1 cellular context compared by ENCODE assay signal in the genomic region with DNA sequence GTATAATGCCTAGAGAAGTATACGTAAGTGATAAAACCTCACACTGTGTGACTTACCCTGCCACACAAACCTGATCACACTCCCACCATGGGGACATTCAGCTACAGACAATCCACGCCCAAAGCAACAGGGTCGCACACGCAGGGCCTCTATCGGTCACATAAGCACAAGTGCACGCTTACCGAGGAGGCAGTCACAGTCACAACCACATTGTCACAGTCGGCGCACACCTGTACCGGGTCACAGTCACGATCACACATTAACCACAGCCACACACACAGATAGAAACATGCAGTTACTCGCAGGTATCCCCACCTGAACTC.
A peak's percentile ranks its signal among the peaks of the same experiment; 100 is the strongest.
TF ChIP-seq lines count a peak whose summit lies in the region.

No MANE protein-coding gene starts in this region.

TF ChIP-seq in HepG2, 621 proteins besides CTCF, POLR2A, EP300 and RAD21:
- TF ChIP-seq NFYC (CRISPR knock-in tag; IDR thresholded peaks at IDR 0.05), result no peak
- no peak for TF ChIP-seq ZNF143 (CRISPR knock-in tag; IDR thresholded peaks at IDR 0.05)
- no peak for TF ChIP-seq CREM (IDR thresholded peaks at IDR 0.05)
- no peak for TF ChIP-seq CREM (CRISPR knock-in tag; IDR thresholded peaks at IDR 0.05)
- TF ChIP-seq, protein P1, sequence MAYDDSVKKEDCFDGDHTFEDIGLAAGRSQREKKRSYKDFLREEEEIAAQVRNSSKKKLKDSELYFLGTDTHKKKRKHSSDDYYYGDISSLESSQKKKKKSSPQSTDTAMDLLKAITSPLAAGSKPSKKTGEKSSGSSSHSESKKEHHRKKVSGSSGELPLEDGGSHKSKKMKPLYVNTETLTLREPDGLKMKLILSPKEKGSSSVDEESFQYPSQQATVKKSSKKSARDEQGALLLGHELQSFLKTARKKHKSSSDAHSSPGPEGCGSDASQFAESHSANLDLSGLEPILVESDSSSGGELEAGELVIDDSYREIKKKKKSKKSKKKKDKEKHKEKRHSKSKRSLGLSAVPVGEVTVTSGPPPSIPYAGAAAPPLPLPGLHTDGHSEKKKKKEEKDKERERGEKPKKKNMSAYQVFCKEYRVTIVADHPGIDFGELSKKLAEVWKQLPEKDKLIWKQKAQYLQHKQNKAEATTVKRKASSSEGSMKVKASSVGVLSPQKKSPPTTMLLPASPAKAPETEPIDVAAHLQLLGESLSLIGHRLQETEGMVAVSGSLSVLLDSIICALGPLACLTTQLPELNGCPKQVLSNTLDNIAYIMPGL (CRISPR knock-in tag; IDR thresholded peaks at IDR 0.05; ENCODE audit: borderline replicate concordance in 1 of 2, low read depth in 1 of 2), result peak in 1 of 2 experiments; percentile 6; a peak in 2 of 4 replicates
- no peak for TF ChIP-seq ZBTB34 (CRISPR knock-in tag; IDR thresholded peaks at IDR 0.05)
- TF ChIP-seq CSRNP2 (CRISPR knock-in tag; conservative IDR thresholded peaks at IDR 0.05; ENCODE audit: low read depth), result peak; percentile 83; the same call in 1 of the 2 replicates
- TF ChIP-seq ZNF563 (CRISPR knock-in tag; IDR thresholded peaks at IDR 0.05), result no peak
- no peak for TF ChIP-seq HNF4A (CRISPR knock-in tag; IDR thresholded peaks at IDR 0.05)
- TF ChIP-seq IRF1 (CRISPR knock-in tag; IDR thresholded peaks at IDR 0.05; ENCODE audit: low read depth), result no peak
- TF ChIP-seq ZSCAN31 (CRISPR knock-in tag; IDR thresholded peaks at IDR 0.05; ENCODE audit: low read depth), result no peak
- TF ChIP-seq ZNF234 (CRISPR knock-in tag; conservative IDR thresholded peaks at IDR 0.05), result no peak
- TF ChIP-seq MEIS2 (CRISPR knock-in tag; IDR thresholded peaks at IDR 0.05), result no peak
- TF ChIP-seq TAF1 (CRISPR knock-in tag; IDR thresholded peaks at IDR 0.05), result no peak
- no peak for TF ChIP-seq ZNF160 (CRISPR knock-in tag; IDR thresholded peaks at IDR 0.05)
- TF ChIP-seq, protein P2, sequence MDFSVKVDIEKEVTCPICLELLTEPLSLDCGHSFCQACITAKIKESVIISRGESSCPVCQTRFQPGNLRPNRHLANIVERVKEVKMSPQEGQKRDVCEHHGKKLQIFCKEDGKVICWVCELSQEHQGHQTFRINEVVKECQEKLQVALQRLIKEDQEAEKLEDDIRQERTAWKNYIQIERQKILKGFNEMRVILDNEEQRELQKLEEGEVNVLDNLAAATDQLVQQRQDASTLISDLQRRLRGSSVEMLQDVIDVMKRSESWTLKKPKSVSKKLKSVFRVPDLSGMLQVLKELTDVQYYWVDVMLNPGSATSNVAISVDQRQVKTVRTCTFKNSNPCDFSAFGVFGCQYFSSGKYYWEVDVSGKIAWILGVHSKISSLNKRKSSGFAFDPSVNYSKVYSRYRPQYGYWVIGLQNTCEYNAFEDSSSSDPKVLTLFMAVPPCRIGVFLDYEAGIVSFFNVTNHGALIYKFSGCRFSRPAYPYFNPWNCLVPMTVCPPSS (IDR thresholded peaks at IDR 0.05), result no peak
- TF ChIP-seq ZNF589 (CRISPR knock-in tag; conservative IDR thresholded peaks at IDR 0.05), result 0 out of 2 replicates have a peak, but pooled peaks have one; percentile 69
- no peak for TF ChIP-seq ZNF562 (CRISPR knock-in tag; IDR thresholded peaks at IDR 0.05; ENCODE audit: borderline replicate concordance)
- TF ChIP-seq, protein P3, sequence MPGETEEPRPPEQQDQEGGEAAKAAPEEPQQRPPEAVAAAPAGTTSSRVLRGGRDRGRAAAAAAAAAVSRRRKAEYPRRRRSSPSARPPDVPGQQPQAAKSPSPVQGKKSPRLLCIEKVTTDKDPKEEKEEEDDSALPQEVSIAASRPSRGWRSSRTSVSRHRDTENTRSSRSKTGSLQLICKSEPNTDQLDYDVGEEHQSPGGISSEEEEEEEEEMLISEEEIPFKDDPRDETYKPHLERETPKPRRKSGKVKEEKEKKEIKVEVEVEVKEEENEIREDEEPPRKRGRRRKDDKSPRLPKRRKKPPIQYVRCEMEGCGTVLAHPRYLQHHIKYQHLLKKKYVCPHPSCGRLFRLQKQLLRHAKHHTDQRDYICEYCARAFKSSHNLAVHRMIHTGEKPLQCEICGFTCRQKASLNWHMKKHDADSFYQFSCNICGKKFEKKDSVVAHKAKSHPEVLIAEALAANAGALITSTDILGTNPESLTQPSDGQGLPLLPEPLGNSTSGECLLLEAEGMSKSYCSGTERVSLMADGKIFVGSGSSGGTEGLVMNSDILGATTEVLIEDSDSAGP (CRISPR knock-in tag; IDR thresholded peaks at IDR 0.05; ENCODE audit: borderline replicate concordance), result no peak
- TF ChIP-seq ZSCAN20 (CRISPR knock-in tag; IDR thresholded peaks at IDR 0.05; ENCODE audit: borderline replicate concordance), result no peak
- TF ChIP-seq REL (CRISPR knock-in tag; conservative IDR thresholded peaks at IDR 0.05), result no peak
- TF ChIP-seq DNMT3B (CRISPR knock-in tag; conservative IDR thresholded peaks at IDR 0.05), result no peak
- TF ChIP-seq IRX3 (CRISPR knock-in tag; IDR thresholded peaks at IDR 0.05; ENCODE audit: borderline replicate concordance, low read depth), result no peak
- TF ChIP-seq ZFP90 (CRISPR knock-in tag; IDR thresholded peaks at IDR 0.05; ENCODE audit: borderline replicate concordance), result 0 out of 2 replicates have a peak, but pooled peaks have one; percentile 14
- TF ChIP-seq HOXA3 (CRISPR knock-in tag; IDR thresholded peaks at IDR 0.05), result peak; percentile 4; the same call in 1 of the 2 replicates
- no peak for TF ChIP-seq DMAP1 (CRISPR knock-in tag; IDR thresholded peaks at IDR 0.05)
- no peak for TF ChIP-seq ZNF33B (CRISPR knock-in tag; IDR thresholded peaks at IDR 0.05)
- 0 out of 2 replicates have a peak, but pooled peaks have one; percentile 59 for TF ChIP-seq ZNF782 (CRISPR knock-in tag; IDR thresholded peaks at IDR 0.05; ENCODE audit: borderline replicate concordance)
- no peak for TF ChIP-seq SMAD9 (CRISPR knock-in tag; IDR thresholded peaks at IDR 0.05)
- TF ChIP-seq, protein P4, sequence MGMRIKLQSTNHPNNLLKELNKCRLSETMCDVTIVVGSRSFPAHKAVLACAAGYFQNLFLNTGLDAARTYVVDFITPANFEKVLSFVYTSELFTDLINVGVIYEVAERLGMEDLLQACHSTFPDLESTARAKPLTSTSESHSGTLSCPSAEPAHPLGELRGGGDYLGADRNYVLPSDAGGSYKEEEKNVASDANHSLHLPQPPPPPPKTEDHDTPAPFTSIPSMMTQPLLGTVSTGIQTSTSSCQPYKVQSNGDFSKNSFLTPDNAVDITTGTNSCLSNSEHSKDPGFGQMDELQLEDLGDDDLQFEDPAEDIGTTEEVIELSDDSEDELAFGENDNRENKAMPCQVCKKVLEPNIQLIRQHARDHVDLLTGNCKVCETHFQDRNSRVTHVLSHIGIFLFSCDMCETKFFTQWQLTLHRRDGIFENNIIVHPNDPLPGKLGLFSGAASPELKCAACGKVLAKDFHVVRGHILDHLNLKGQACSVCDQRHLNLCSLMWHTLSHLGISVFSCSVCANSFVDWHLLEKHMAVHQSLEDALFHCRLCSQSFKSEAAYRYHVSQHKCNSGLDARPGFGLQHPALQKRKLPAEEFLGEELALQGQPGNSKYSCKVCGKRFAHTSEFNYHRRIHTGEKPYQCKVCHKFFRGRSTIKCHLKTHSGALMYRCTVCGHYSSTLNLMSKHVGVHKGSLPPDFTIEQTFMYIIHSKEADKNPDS (CRISPR knock-in tag; IDR thresholded peaks at IDR 0.05), result no peak
- TF ChIP-seq NR2F6 (IDR thresholded peaks at IDR 0.05), result no peak
- no peak for TF ChIP-seq NR2F6 (CRISPR knock-in tag; IDR thresholded peaks at IDR 0.05)
- TF ChIP-seq ZNF652 (CRISPR knock-in tag; IDR thresholded peaks at IDR 0.05; ENCODE audit: borderline replicate concordance, low read depth), result no peak
- no peak for TF ChIP-seq ZSCAN9 (CRISPR knock-in tag; IDR thresholded peaks at IDR 0.05; ENCODE audit: borderline replicate concordance)
- TF ChIP-seq ERF (CRISPR knock-in tag; IDR thresholded peaks at IDR 0.05), result no peak
- TF ChIP-seq FOXK1 (CRISPR knock-in tag; IDR thresholded peaks at IDR 0.05; ENCODE audit: borderline replicate concordance, low read depth), result 0 out of 2 replicates have a peak, but pooled peaks have one; percentile 5
- TF ChIP-seq GATA4 (IDR thresholded peaks at IDR 0.05; ENCODE audit: borderline replicate concordance, low read depth), result no peak
- TF ChIP-seq, protein P5, sequence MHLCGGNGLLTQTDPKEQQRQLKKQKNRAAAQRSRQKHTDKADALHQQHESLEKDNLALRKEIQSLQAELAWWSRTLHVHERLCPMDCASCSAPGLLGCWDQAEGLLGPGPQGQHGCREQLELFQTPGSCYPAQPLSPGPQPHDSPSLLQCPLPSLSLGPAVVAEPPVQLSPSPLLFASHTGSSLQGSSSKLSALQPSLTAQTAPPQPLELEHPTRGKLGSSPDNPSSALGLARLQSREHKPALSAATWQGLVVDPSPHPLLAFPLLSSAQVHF (CRISPR knock-in tag; IDR thresholded peaks at IDR 0.05), result peak; percentile 50; the same call in 1 of the 2 replicates
- TF ChIP-seq MIER3 (CRISPR knock-in tag; IDR thresholded peaks at IDR 0.05; ENCODE audit: borderline replicate concordance), result 0 out of 2 replicates have a peak, but pooled peaks have one; percentile 16
- TF ChIP-seq, protein P6, sequence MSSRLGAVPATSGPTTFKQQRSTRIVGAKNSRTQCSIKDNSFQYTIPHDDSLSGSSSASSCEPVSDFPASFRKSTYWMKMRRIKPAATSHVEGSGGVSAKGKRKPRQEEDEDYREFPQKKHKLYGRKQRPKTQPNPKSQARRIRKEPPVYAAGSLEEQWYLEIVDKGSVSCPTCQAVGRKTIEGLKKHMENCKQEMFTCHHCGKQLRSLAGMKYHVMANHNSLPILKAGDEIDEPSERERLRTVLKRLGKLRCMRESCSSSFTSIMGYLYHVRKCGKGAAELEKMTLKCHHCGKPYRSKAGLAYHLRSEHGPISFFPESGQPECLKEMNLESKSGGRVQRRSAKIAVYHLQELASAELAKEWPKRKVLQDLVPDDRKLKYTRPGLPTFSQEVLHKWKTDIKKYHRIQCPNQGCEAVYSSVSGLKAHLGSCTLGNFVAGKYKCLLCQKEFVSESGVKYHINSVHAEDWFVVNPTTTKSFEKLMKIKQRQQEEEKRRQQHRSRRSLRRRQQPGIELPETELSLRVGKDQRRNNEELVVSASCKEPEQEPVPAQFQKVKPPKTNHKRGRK (CRISPR knock-in tag; IDR thresholded peaks at IDR 0.05), result 0 out of 2 replicates have a peak, but pooled peaks have one; percentile 26
- TF ChIP-seq FOSL2 (CRISPR knock-in tag; IDR thresholded peaks at IDR 0.05), result no peak
- no peak for TF ChIP-seq ZSCAN21 (CRISPR knock-in tag; IDR thresholded peaks at IDR 0.05; ENCODE audit: borderline replicate concordance)
- TF ChIP-seq ZNF556 (CRISPR knock-in tag; IDR thresholded peaks at IDR 0.05; ENCODE audit: borderline replicate concordance), result no peak
- TF ChIP-seq, protein P7, sequence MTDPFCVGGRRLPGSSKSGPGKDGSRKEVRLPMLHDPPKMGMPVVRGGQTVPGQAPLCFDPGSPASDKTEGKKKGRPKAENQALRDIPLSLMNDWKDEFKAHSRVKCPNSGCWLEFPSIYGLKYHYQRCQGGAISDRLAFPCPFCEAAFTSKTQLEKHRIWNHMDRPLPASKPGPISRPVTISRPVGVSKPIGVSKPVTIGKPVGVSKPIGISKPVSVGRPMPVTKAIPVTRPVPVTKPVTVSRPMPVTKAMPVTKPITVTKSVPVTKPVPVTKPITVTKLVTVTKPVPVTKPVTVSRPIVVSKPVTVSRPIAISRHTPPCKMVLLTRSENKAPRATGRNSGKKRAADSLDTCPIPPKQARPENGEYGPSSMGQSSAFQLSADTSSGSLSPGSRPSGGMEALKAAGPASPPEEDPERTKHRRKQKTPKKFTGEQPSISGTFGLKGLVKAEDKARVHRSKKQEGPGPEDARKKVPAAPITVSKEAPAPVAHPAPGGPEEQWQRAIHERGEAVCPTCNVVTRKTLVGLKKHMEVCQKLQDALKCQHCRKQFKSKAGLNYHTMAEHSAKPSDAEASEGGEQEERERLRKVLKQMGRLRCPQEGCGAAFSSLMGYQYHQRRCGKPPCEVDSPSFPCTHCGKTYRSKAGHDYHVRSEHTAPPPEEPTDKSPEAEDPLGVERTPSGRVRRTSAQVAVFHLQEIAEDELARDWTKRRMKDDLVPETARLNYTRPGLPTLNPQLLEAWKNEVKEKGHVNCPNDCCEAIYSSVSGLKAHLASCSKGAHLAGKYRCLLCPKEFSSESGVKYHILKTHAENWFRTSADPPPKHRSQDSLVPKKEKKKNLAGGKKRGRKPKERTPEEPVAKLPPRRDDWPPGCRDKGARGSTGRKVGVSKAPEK (CRISPR knock-in tag; IDR thresholded peaks at IDR 0.05; ENCODE audit: borderline replicate concordance), result 0 out of 2 replicates have a peak, but pooled peaks have one; percentile 75
